8 cellular contexts compared by ENCODE assay signal in the genomic region with DNA sequence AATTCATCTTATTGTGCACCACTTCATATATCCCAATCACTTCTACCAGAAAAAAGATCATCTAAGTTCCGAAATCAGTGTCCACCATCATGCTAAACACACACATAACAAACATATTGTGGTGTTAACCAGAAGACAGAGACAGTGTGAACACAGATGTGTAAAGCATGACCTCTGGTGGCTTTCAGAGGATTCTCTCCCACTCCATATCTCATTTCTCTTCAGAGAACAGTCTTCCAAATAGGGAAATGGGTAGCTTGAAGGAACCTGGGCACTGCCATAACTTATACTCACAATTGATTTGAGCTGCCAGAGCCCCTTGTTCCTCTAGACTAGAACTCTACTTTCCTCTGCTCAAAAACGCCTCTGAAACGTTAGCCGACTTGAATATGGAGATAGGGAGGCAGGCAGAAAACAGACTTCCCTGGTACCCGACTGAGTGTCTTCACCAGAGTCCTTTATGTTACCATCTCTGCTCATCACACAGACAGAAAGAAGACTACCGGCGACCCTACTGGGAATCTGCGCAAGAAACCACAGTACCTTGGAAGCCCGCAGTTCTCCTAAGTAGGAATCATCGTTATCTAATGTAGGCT. TPM values are rescaled to one million over a fixed set of nuclear protein-coding genes. Genes with fewer than 3 reads are reported as not detected.
DNase-seq lines count a peak whose midpoint lies in the region; ATAC-seq and TF ChIP-seq lines count a peak whose summit lies in the region.

No MANE protein-coding gene starts in this region.

- H3K36me3 ChIP-seq in stomach smooth muscle (ENCODE audit: control insufficient read depth in 2 of 2, insufficient read depth in 2 of 2, low read length in 2 of 2) (no peaks in the 10 kb centered on the region), H7 (replicated peaks; ENCODE audit: control insufficient read depth, insufficient read depth, low read length) (no peaks in the 10 kb centered on the region)

- POLR2A ChIA-PET in activated naive CD8-positive, alpha-beta T cell treated with anti-CD3 and anti-CD28 coated beads, Interleukin-2, amount 10 ng/mL, durations not matched to agents 7 days and 5 days (lab: Charles Lee) = interaction anchor here (1.2 to 6.3 kb wide), 3 partner anchors 12 to 465 kb away, joined by 4 to 53 read pairs (median 5); a partner anchor contains a TSS

- peaks cover 39% of the 10 kb centered on the region for H3K4me1 Mint-ChIP-seq in activated naive CD8-positive, alpha-beta T cell treated with anti-CD3 and anti-CD28 coated beads, Interleukin-2, amount 10 ng/mL, durations not matched to agents 7 days and 5 days

- DNase-seq in AG08395 (ENCODE audit: low spot score) (peak; percentile 56), GM10266 (ENCODE audit: extremely low spot score) (peak; percentile 62), hippocampal formation (lab: John Stamatoyannopoulos, UW) (peak; percentile 23 to 52), HuH-7.5 (ENCODE audit: low spot score) (no peak), H7 (no peak)
- DNase-seq in Jurkat, Clone E6-1 (ENCODE audit: low read depth, low spot score) = peak; percentile 49
- DNase-seq in activated naive CD8-positive, alpha-beta T cell treated with anti-CD3 and anti-CD28 coated beads, Interleukin-2, amount 10 ng/mL, durations not matched to agents 7 days and 5 days = no peak

- TF ChIP-seq CTCF in GM10266 (IDR thresholded peaks at IDR 0.05; ENCODE audit: control insufficient read depth, insufficient read depth, low read depth, missing control alignments) = peak; percentile 56

- H3K9ac ChIP-seq in stomach smooth muscle (ENCODE audit: low read length in 2 of 2) = peak overlapping the region in 1 of 2 donors; percentile 26

- peak overlapping the region; percentile 86 for H3K4me3 Mint-ChIP-seq in activated naive CD8-positive, alpha-beta T cell treated with anti-CD3 and anti-CD28 coated beads, Interleukin-2, amount 10 ng/mL, durations not matched to agents 7 days and 5 days

- H3K4me3 ChIP-seq in Jurkat, Clone E6-1 (ENCODE audit: low read length) = no peak overlapping the region
- H3K4me3 ChIP-seq in stomach smooth muscle (ENCODE audit: low read length in 2 of 2) (peak overlapping the region; percentile 52 to 70), H7 (ENCODE audit: insufficient read depth, low read depth, low read length) (no peak overlapping the region)

- H3K27ac Mint-ChIP-seq in activated naive CD8-positive, alpha-beta T cell treated with anti-CD3 and anti-CD28 coated beads, Interleukin-2, amount 10 ng/mL, durations not matched to agents 7 days and 5 days = no peak overlapping the region

- no peaks in the 10 kb centered on the region for H3K9me3 Mint-ChIP-seq in activated naive CD8-positive, alpha-beta T cell treated with anti-CD3 and anti-CD28 coated beads, Interleukin-2, amount 10 ng/mL, durations not matched to agents 7 days and 5 days

- H3K27me3 ChIP-seq in stomach smooth muscle (ENCODE audit: control insufficient read depth in 1 of 2, insufficient read depth in 2 of 2, low read length in 2 of 2) (peaks cover 23 to 28% of the 10 kb centered on the region in 2 donors), H7 (ENCODE audit: control insufficient read depth, insufficient read depth, low read length) (peaks cover 58% of the 10 kb centered on the region)

- ATAC-seq in activated naive CD8-positive, alpha-beta T cell treated with anti-CD3 and anti-CD28 coated beads, Interleukin-2, amount 10 ng/mL, durations not matched to agents 7 days and 5 days (ENCODE audit: low read depth) = no peak

- H3K9me3 ChIP-seq in stomach smooth muscle (ENCODE audit: control insufficient read depth in 2 of 2, low read length in 2 of 2) = no peaks in the 10 kb centered on the region

- H3K27me3 Mint-ChIP-seq in activated naive CD8-positive, alpha-beta T cell treated with anti-CD3 and anti-CD28 coated beads, Interleukin-2, amount 10 ng/mL, durations not matched to agents 7 days and 5 days = peaks cover 24% of the 10 kb centered on the region

- H3K27ac ChIP-seq in stomach smooth muscle (ENCODE audit: low read length) = no peak overlapping the region

- H3K36me3 Mint-ChIP-seq in activated naive CD8-positive, alpha-beta T cell treated with anti-CD3 and anti-CD28 coated beads, Interleukin-2, amount 10 ng/mL, durations not matched to agents 7 days and 5 days = no peaks in the 10 kb centered on the region

- peaks cover 22% of the 10 kb centered on the region for H3K4me1 ChIP-seq in stomach smooth muscle (ENCODE audit: control insufficient read depth, insufficient read depth, low read length)

RNA-seq across cellular contexts. Expression of a gene that starts 1.8 kb away (rescaled TPM):
- polyA plus RNA-seq in Jurkat, Clone E6-1 (2012; ENCODE audit: insufficient read depth, insufficient read length) = 0.64 TPM
- total RNA-seq in activated naive CD8-positive, alpha-beta T cell treated with anti-CD3 and anti-CD28 coated beads, Interleukin-2, amount 10 ng/mL, durations not matched to agents 7 days and 5 days = 1 to 10 TPM; 5.3 to 6.1 TPM
- 0.07 and 0.10 TPM in 2 replicates for total RNA-seq in H7 (2014; rRNA removed; shearing (Covaris generic))

RNA-seq across cellular contexts. Expression of a gene that starts 21.6 kb away (rescaled TPM):
- 29.1 TPM for polyA plus RNA-seq in Jurkat, Clone E6-1 (2012; ENCODE audit: insufficient read depth, insufficient read length)
- 10 to 100 TPM; 30.9 to 32.5 TPM for total RNA-seq in activated naive CD8-positive, alpha-beta T cell treated with anti-CD3 and anti-CD28 coated beads, Interleukin-2, amount 10 ng/mL, durations not matched to agents 7 days and 5 days
- 21.6 and 26.3 TPM in 2 replicates for total RNA-seq in H7 (2014; rRNA removed; shearing (Covaris generic))

RNA-seq across cellular contexts. Expression of a gene that starts 36.4 kb away (rescaled TPM):
- 19.5 TPM for polyA plus RNA-seq in Jurkat, Clone E6-1 (2012; ENCODE audit: insufficient read depth, insufficient read length)
- total RNA-seq in activated naive CD8-positive, alpha-beta T cell treated with anti-CD3 and anti-CD28 coated beads, Interleukin-2, amount 10 ng/mL, durations not matched to agents 7 days and 5 days = 10 to 100 TPM; 17.3 to 19.0 TPM
- total RNA-seq in H7 (2014; rRNA removed; shearing (Covaris generic)) = 45.1 and 45.2 TPM in 2 replicates

Comparison
In these comparisons a context has a peak if more than half of its experiments do, and no peak if none do; other contexts are left out.
1. DNase-seq: peak in AG08395 (single experiment), GM10266 (single experiment), Jurkat, Clone E6-1 (single experiment) and hippocampal formation (2 of 2); none in activated naive CD8-positive, alpha-beta T cell treated with anti-CD3 and anti-CD28 coated beads, Interleukin-2, amount 10 ng/mL, durations not matched to agents 7 days and 5 days (single experiment), HuH-7.5 (single experiment) and H7 (single experiment).
2. H3K4me3 ChIP-seq: peak in stomach smooth muscle (2 of 2); none in Jurkat, Clone E6-1 (single experiment) and H7 (single experiment).